In genomic region chr2:236571161-236571560, GRCh38 we compare ENCODE assay signal across 1 cellular context.
TF ChIP-seq lines count a peak whose summit lies in the region.

No MANE protein-coding gene starts in this region.

TF ChIP-seq in WTC11, 78 proteins besides CTCF, POLR2A, EP300 and RAD21 (continued from another document):
- TF ChIP-seq, protein P1, sequence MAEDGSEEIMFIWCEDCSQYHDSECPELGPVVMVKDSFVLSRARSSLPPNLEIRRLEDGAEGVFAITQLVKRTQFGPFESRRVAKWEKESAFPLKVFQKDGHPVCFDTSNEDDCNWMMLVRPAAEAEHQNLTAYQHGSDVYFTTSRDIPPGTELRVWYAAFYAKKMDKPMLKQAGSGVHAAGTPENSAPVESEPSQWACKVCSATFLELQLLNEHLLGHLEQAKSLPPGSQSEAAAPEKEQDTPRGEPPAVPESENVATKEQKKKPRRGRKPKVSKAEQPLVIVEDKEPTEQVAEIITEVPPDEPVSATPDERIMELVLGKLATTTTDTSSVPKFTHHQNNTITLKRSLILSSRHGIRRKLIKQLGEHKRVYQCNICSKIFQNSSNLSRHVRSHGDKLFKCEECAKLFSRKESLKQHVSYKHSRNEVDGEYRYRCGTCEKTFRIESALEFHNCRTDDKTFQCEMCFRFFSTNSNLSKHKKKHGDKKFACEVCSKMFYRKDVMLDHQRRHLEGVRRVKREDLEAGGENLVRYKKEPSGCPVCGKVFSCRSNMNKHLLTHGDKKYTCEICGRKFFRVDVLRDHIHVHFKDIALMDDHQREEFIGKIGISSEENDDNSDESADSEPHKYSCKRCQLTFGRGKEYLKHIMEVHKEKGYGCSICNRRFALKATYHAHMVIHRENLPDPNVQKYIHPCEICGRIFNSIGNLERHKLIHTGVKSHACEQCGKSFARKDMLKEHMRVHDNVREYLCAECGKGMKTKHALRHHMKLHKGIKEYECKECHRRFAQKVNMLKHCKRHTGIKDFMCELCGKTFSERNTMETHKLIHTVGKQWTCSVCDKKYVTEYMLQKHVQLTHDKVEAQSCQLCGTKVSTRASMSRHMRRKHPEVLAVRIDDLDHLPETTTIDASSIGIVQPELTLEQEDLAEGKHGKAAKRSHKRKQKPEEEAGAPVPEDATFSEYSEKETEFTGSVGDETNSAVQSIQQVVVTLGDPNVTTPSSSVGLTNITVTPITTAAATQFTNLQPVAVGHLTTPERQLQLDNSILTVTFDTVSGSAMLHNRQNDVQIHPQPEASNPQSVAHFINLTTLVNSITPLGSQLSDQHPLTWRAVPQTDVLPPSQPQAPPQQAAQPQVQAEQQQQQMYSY (CRISPR knock-in tag; IDR thresholded peaks at IDR 0.05): no peak
- TF ChIP-seq ZNF263 (CRISPR knock-in tag; IDR thresholded peaks at IDR 0.05; ENCODE audit: low read depth): no peak
- TF ChIP-seq ELF4 (CRISPR knock-in tag; IDR thresholded peaks at IDR 0.05; ENCODE audit: low read depth): no peak
- TF ChIP-seq, protein P2, sequence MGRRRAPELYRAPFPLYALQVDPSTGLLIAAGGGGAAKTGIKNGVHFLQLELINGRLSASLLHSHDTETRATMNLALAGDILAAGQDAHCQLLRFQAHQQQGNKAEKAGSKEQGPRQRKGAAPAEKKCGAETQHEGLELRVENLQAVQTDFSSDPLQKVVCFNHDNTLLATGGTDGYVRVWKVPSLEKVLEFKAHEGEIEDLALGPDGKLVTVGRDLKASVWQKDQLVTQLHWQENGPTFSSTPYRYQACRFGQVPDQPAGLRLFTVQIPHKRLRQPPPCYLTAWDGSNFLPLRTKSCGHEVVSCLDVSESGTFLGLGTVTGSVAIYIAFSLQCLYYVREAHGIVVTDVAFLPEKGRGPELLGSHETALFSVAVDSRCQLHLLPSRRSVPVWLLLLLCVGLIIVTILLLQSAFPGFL (CRISPR knock-in tag; IDR thresholded peaks at IDR 0.05; ENCODE audit: borderline replicate concordance): no peak
- no peak for TF ChIP-seq CREB1 (CRISPR knock-in tag; IDR thresholded peaks at IDR 0.05)
- TF ChIP-seq ZNF512 (CRISPR knock-in tag; IDR thresholded peaks at IDR 0.05; ENCODE audit: borderline replicate concordance): no peak
- TF ChIP-seq, protein P3, sequence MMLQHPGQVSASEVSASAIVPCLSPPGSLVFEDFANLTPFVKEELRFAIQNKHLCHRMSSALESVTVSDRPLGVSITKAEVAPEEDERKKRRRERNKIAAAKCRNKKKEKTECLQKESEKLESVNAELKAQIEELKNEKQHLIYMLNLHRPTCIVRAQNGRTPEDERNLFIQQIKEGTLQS (CRISPR knock-in tag; conservative IDR thresholded peaks at IDR 0.05): no peak
- TF ChIP-seq NR1H2 (CRISPR knock-in tag; IDR thresholded peaks at IDR 0.05): no peak
- no peak for TF ChIP-seq MYBL2 (CRISPR knock-in tag; IDR thresholded peaks at IDR 0.05)
- no peak for TF ChIP-seq AFF4 (CRISPR knock-in tag; IDR thresholded peaks at IDR 0.05; ENCODE audit: borderline replicate concordance)
- TF ChIP-seq ZNF121 (CRISPR knock-in tag; IDR thresholded peaks at IDR 0.05): no peak
- no peak for TF ChIP-seq SP1 (CRISPR knock-in tag; conservative IDR thresholded peaks at IDR 0.05)
- TF ChIP-seq JUN (CRISPR knock-in tag; IDR thresholded peaks at IDR 0.05): no peak
- no peak for TF ChIP-seq ZNF671 (CRISPR knock-in tag; IDR thresholded peaks at IDR 0.05)
- no peak for TF ChIP-seq IRF2 (CRISPR knock-in tag; IDR thresholded peaks at IDR 0.05; ENCODE audit: borderline replicate concordance, low read depth)
